13 cellular contexts compared by ENCODE assay signal in the genomic region with DNA sequence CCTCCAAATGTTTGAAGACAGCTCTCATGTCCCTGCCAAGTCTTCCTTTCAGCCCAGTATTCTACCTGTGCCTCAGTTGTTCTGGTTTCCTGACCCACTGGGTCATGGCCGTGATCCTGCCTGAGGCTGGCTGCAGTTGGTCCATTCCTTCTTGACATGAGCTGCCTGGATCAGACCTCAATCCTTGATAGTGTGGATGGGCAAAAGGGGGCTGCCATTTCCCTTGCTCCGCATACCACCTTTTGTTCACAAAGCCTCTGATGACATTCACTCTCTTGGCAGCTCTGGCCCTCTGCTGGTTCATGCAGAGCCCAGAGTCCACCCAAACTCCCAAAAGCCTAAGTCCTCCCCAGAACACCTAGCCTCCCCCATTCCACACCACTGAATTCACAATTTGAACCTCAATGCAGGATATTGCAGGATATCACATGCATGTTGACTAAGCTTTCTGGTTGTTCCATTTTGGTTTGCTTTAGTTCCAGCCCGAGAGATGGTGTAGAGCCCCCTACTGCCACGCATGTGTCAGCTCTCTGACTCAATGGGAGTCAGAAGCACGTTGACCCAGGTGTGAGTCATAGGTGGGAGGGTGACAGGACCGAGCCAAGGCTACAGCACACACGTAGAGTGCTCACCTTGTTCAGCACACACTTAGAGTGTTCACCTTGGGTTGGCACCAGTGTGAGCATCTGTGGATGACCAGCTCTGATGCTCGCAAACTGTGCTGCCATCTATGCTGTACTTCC.
A peak's percentile ranks its signal among the peaks of the same experiment; 100 is the strongest.
DNase-seq lines count a peak whose midpoint lies in the region; ATAC-seq and TF ChIP-seq lines count a peak whose summit lies in the region.
"Had no signal": no experiment of that assay in that cellular context is flagged by ENCODE, and none has a peak within 500 bp of the region (broad histone marks: within the 10 kb centered on the region; RNA-seq: fewer than 3 reads in every experiment).

No MANE protein-coding gene starts in this region.

- H3K36me3 ChIP-seq in CD8-positive, alpha-beta memory T cell (ENCODE audit: insufficient read depth, low read length) = no peaks in the 10 kb centered on the region

- no peaks in the 10 kb centered on the region for H3K9me3 ChIP-seq in CD8-positive, alpha-beta memory T cell (ENCODE audit: low read length)

- ATAC-seq in GM19452 (IDR thresholded peaks at IDR 0.05; ENCODE audit: unreplicated experiment) = no peak
- ATAC-seq: SK-N-SH treated with all-trans-retinoic acid at 6 μM for 48 hours had no signal

- 0 out of 3 replicates have a peak, but pooled peaks have one; percentile 10 for TF ChIP-seq CTCF in GM12872 (IDR thresholded peaks at IDR 0.05; ENCODE audit: insufficient read depth, low read depth, low read length)

- H3K4me3 Mint-ChIP-seq in CD8-positive, alpha-beta memory T cell = no peak overlapping the region

- peaks cover 2 to 12% of the 10 kb centered on the region in 2 donors for H3K27me3 Mint-ChIP-seq in CD8-positive, alpha-beta memory T cell

- no peaks in the 10 kb centered on the region for H3K9me3 Mint-ChIP-seq in CD8-positive, alpha-beta memory T cell

- H3K27ac Mint-ChIP-seq in CD8-positive, alpha-beta memory T cell = peak overlapping the region in 1 of 8 donors; percentile 80

- no peak overlapping the region for H3K4me3 ChIP-seq in CD8-positive, alpha-beta memory T cell (ENCODE audit: low read length)

- POLR2A ChIA-PET in CD8-positive, alpha-beta memory T cell (lab: Charles Lee) = no interaction called here

- no peaks in the 10 kb centered on the region for H3K4me1 Mint-ChIP-seq in CD8-positive, alpha-beta memory T cell

- H3K27me3 ChIP-seq in CD8-positive, alpha-beta memory T cell (ENCODE audit: insufficient read depth, low read length, poor library complexity, severe bottlenecking) = no peaks in the 10 kb centered on the region

- H3K36me3 Mint-ChIP-seq in CD8-positive, alpha-beta memory T cell = no peaks in the 10 kb centered on the region

- DNase-seq in HT1080 (ENCODE audit: low read depth) (peak; percentile 69), amniotic epithelial cell (ENCODE audit: low read depth) (peak; percentile 12), AG20443 (ENCODE audit: low spot score) (no peak), NCI-H128 (lab: John Stamatoyannopoulos, UW; ENCODE audit: unreplicated experiment) (no peak)
- peak; percentile 40 to 58 for DNase-seq in stimulated activated CD4-positive, alpha-beta T cell treated with anti-CD3 and anti-CD28 coated beads, Interleukin-15, amount 100 ng/mL, for 48 hours (ENCODE audit: low read depth in 2 of 2)
- DNase-seq in CD8-positive, alpha-beta memory T cell = no peak
- DNase-seq: cerebellar nuclear complex; DMS 273 treated with DMSO at 0.1 percent for 48 hours; NCI-H510A treated with DMSO at 0.1 percent for 48 hours; stimulated activated naive CD4-positive, alpha-beta T cell treated with Interleukin-2 at 50 U/mL for 16 hours had no signal

- CTCF ChIA-PET in CD8-positive, alpha-beta memory T cell (lab: Charles Lee) = interaction anchor here (1.1 to 1.7 kb wide), 2 partner anchors 299 to 492 kb away, joined by 3 to 4 read pairs; no protein-coding TSS in a partner anchor

- no peak overlapping the region for H3K27ac ChIP-seq in CD8-positive, alpha-beta memory T cell (ENCODE audit: low read depth, low read length)

- H3K4me1 ChIP-seq in CD8-positive, alpha-beta memory T cell (ENCODE audit: insufficient read depth, low read length) = no peaks in the 10 kb centered on the region

Comparison
In these comparisons a context has a peak if more than half of its experiments do, and no peak if none do; other contexts are left out.
1. DNase-seq: peak in HT1080 (single experiment), amniotic epithelial cell (single experiment) and stimulated activated CD4-positive, alpha-beta T cell treated with anti-CD3 and anti-CD28 coated beads, Interleukin-15, amount 100 ng/mL, for 48 hours (2 of 2); none in AG20443 (single experiment), NCI-H128 (single experiment) and CD8-positive, alpha-beta memory T cell (0 of 5).